Comparison of ENCODE assay signal across 11 cellular contexts in genomic region chr1:58618303-58618702, GRCh38. TPM values are rescaled to one million over a fixed set of nuclear protein-coding genes. Genes with fewer than 3 reads are reported as not detected.
DNase-seq lines count a peak whose midpoint lies in the region; ATAC-seq, FAIRE-seq and TF ChIP-seq lines count a peak whose summit lies in the region.
"Had no signal": no experiment of that assay in that cellular context is flagged by ENCODE, and none has a peak within 500 bp of the region (broad histone marks: within the 10 kb centered on the region; RNA-seq: fewer than 3 reads in every experiment).

No MANE protein-coding gene starts in this region.

- H3K36me3 Mint-ChIP-seq in activated T-helper 1 cell treated with anti-CD3 and anti-CD28 coated beads, Interleukin-12 subunit alpha, Interleukin-12 subunit beta, Interleukin-2, Interleukin-4 antibody, amounts not matched to agents 30 ng/mL and 10 ng/mL and 1 ng/mL, durations not matched to agents 14 hours and 24 hours and 36 hours (ENCODE audit: low read depth): no peaks in the 10 kb centered on the region
- H3K36me3 Mint-ChIP-seq: naive thymus-derived CD8-positive, alpha-beta T cell; type B pancreatic cell had no signal

- no peaks in the 10 kb centered on the region for H3K36me3 ChIP-seq in GM12878 (ENCODE audit: control insufficient read depth in 2 of 2, insufficient read depth in 2 of 2, low read length in 1 of 2)
- H3K36me3 ChIP-seq in lung (ENCODE audit: control insufficient read depth in 2 of 2, insufficient read depth in 2 of 2, low read length in 2 of 2): no peaks in the 10 kb centered on the region

- SMC1A ChIA-PET in GM12878 (lab: Charles Lee; ENCODE audit: uncharacterized antibody, unreplicated experiment): no interaction called here

- TF ChIP-seq CTCF in AG09319 (IDR thresholded peaks at IDR 0.05; ENCODE audit: low read depth, low read length) (no peak), GM12878 (IDR thresholded peaks at IDR 0.05 in 2 of 3, conservative IDR thresholded peaks at IDR 0.05 in 1 of 3; ENCODE audit: control insufficient read depth in 2 of 3, extremely low read depth in 1 of 3, insufficient read depth in 1 of 3, low read depth in 3 of 3, low read length in 3 of 3) (no peak), lung (IDR thresholded peaks at IDR 0.05; ENCODE audit: control extremely low read depth, extremely low read depth) (no peak)

- no TSS peak for BruUV-seq in GM12878 (replicated peaks; lab: Mats Ljungman, UMichigan)

- RAD21 ChIA-PET in GM12878 (lab: Charles Lee; ENCODE audit: unreplicated experiment): no interaction called here

- H3K27ac ChIP-seq in GM12878 (ENCODE audit: control insufficient read depth, insufficient read depth) (no peak overlapping the region), lung (ENCODE audit: low read depth in 1 of 2, low read length in 1 of 2) (peak overlapping the region in 1 of 2 donors; percentile 73)

- ATAC-seq in GM12878: peak; percentile 55
- peak; percentile 70 for ATAC-seq in lung (ENCODE audit: insufficient read depth, low FRiP score)
- ATAC-seq in HG03571 (IDR thresholded peaks at IDR 0.05; ENCODE audit: unreplicated experiment): no peak
- ATAC-seq in GM18519 (IDR thresholded peaks at IDR 0.05; ENCODE audit: low FRiP score, unreplicated experiment): no peak
- ATAC-seq: naive thymus-derived CD8-positive, alpha-beta T cell had no signal

- H3K27me3 ChIP-seq in GM12878 (replicated peaks in 1 of 2; ENCODE audit: control insufficient read depth in 2 of 2, insufficient read depth in 2 of 2, low read length in 1 of 2): no peaks in the 10 kb centered on the region
- no peaks in the 10 kb centered on the region for H3K27me3 ChIP-seq in lung (ENCODE audit: control insufficient read depth, insufficient read depth)

- DNase-seq in AG09319 (ENCODE audit: extremely low read depth, low read depth): peak; percentile 73
- peak; percentile 72 for DNase-seq in HS-27A (ENCODE audit: low read depth)
- DNase-seq in GM12878 (ENCODE audit: low read depth, low spot score): no peak
- DNase-seq in lung (ENCODE audit: low spot score): peak; percentile 46
- no peak for DNase-seq in activated T-helper 1 cell treated with anti-CD3 and anti-CD28 coated beads, Interleukin-12 subunit alpha, Interleukin-12 subunit beta, Interleukin-2, Interleukin-4 antibody, amounts not matched to agents 30 ng/mL and 10 ng/mL and 1 ng/mL, durations not matched to agents 14 hours and 24 hours and 36 hours (ENCODE audit: low spot score)
- no peak for DNase-seq in activated effector memory CD4-positive, alpha-beta T cell treated with Interleukin-2 at 50 U/mL for 16 hours
- DNase-seq: naive thymus-derived CD8-positive, alpha-beta T cell; NCI-H2081 had no signal

- no peak overlapping the region for H3K27ac Mint-ChIP-seq in activated T-helper 1 cell treated with anti-CD3 and anti-CD28 coated beads, Interleukin-12 subunit alpha, Interleukin-12 subunit beta, Interleukin-2, Interleukin-4 antibody, amounts not matched to agents 30 ng/mL and 10 ng/mL and 1 ng/mL, durations not matched to agents 14 hours and 24 hours and 36 hours
- H3K27ac Mint-ChIP-seq: type B pancreatic cell had no signal

- in situ Hi-C loops in GM12878 (cut with MboI): no loop called here

- H2AFZ ChIP-seq in GM12878 (ENCODE audit: control insufficient read depth, low read depth, low read length): no peak overlapping the region

- TF ChIP-seq RAD21 in GM12878 (IDR thresholded peaks at IDR 0.05; ENCODE audit: insufficient read depth, low read depth, low read length): no peak

- WGBS in GM12878 (ENCODE audit: insufficient coverage, insufficient replicate concordance, low lambda C conversion rate, missing lambda C conversion rate): 29% methylated on average over 2 of the region's 2 CpGs
- WGBS in lung, 2 donors: 15 to 17% methylated on average over 2 of the region's 2 CpGs

- H3K9me3 ChIP-seq in GM12878 (replicated peaks; ENCODE audit: control insufficient read depth, insufficient read depth, low read length) (no peaks in the 10 kb centered on the region), lung (ENCODE audit: control insufficient read depth in 2 of 2, insufficient read depth in 1 of 2, low read length in 1 of 2) (no peaks in the 10 kb centered on the region)

- POLR2A ChIA-PET in GM12878 (lab: Charles Lee): no interaction called here

- FAIRE-seq in GM12878 (lab: Jason Lieb, UNC): no peak

- no peak overlapping the region for H3K4me3 Mint-ChIP-seq in activated T-helper 1 cell treated with anti-CD3 and anti-CD28 coated beads, Interleukin-12 subunit alpha, Interleukin-12 subunit beta, Interleukin-2, Interleukin-4 antibody, amounts not matched to agents 30 ng/mL and 10 ng/mL and 1 ng/mL, durations not matched to agents 14 hours and 24 hours and 36 hours
- H3K4me3 Mint-ChIP-seq: naive thymus-derived CD8-positive, alpha-beta T cell; type B pancreatic cell had no signal

- H3K4me1 ChIP-seq in GM12878 (ENCODE audit: control insufficient read depth, insufficient read depth, low read length): no peaks in the 10 kb centered on the region
- peaks cover 0 to 10% of the 10 kb centered on the region in 2 donors for H3K4me1 ChIP-seq in lung (ENCODE audit: control insufficient read depth in 2 of 2, insufficient read depth in 2 of 2, low read length in 2 of 2)

- H3K4me2 ChIP-seq in GM12878 (ENCODE audit: control insufficient read depth, insufficient read depth): no peak overlapping the region

- TF ChIP-seq POLR2A in GM12878 (IDR thresholded peaks at IDR 0.05; ENCODE audit: low read depth, low read length): no peak

- no peaks in the 10 kb centered on the region for H3K79me2 ChIP-seq in GM12878 (ENCODE audit: control insufficient read depth, insufficient read depth, low read length)

- intact Hi-C loops in GM12878 (cut with micrococcal nuclease; ENCODE audit: unreplicated experiment): no loop called here
- intact Hi-C loops in activated T-helper 1 cell treated with anti-CD3 and anti-CD28 coated beads, Interleukin-12 subunit alpha, Interleukin-12 subunit beta, Interleukin-2, Interleukin-4 antibody, amounts not matched to agents 30 ng/mL and 10 ng/mL and 1 ng/mL, durations not matched to agents 14 hours and 24 hours and 36 hours (cut with micrococcal nuclease): no loop called here

- H3K4me3 ChIP-seq in GM12878 (no peak overlapping the region), lung (no peak overlapping the region)

- no peaks in the 10 kb centered on the region for H3K9me3 Mint-ChIP-seq in activated T-helper 1 cell treated with anti-CD3 and anti-CD28 coated beads, Interleukin-12 subunit alpha, Interleukin-12 subunit beta, Interleukin-2, Interleukin-4 antibody, amounts not matched to agents 30 ng/mL and 10 ng/mL and 1 ng/mL, durations not matched to agents 14 hours and 24 hours and 36 hours
- H3K9me3 Mint-ChIP-seq: naive thymus-derived CD8-positive, alpha-beta T cell had no signal

- no peak overlapping the region for H3K9ac ChIP-seq in GM12878 (ENCODE audit: control insufficient read depth, insufficient read depth, low read length)

- H4K20me1 ChIP-seq in GM12878 (ENCODE audit: control insufficient read depth, insufficient read depth): no peaks in the 10 kb centered on the region

- no peak for TF ChIP-seq EP300 in GM12878 (IDR thresholded peaks at IDR 0.05; ENCODE audit: borderline replicate concordance in 1 of 2, control insufficient read depth in 1 of 2, low read depth in 2 of 2, low read length in 2 of 2)

- H3K4me1 Mint-ChIP-seq in activated T-helper 1 cell treated with anti-CD3 and anti-CD28 coated beads, Interleukin-12 subunit alpha, Interleukin-12 subunit beta, Interleukin-2, Interleukin-4 antibody, amounts not matched to agents 30 ng/mL and 10 ng/mL and 1 ng/mL, durations not matched to agents 14 hours and 24 hours and 36 hours (ENCODE audit: low read depth): peaks cover 7% of the 10 kb centered on the region

- CTCF ChIA-PET in GM12878 (lab: Yijun Ruan, JAX): interaction anchor here (1.3 kb wide), 1 partner anchor 103 kb away, joined by 7 read pairs; no protein-coding TSS in a partner anchor

- peaks cover 17% of the 10 kb centered on the region for H3K27me3 Mint-ChIP-seq in activated T-helper 1 cell treated with anti-CD3 and anti-CD28 coated beads, Interleukin-12 subunit alpha, Interleukin-12 subunit beta, Interleukin-2, Interleukin-4 antibody, amounts not matched to agents 30 ng/mL and 10 ng/mL and 1 ng/mL, durations not matched to agents 14 hours and 24 hours and 36 hours (ENCODE audit: insufficient read depth)
- H3K27me3 Mint-ChIP-seq: type B pancreatic cell had no signal

TF ChIP-seq in GM12878, 131 proteins besides CTCF, POLR2A, EP300 and RAD21:
- TF ChIP-seq ETV6 (conservative IDR thresholded peaks at IDR 0.05 in 1 of 2, IDR thresholded peaks at IDR 0.05 in 1 of 2; ENCODE audit: borderline replicate concordance in 1 of 2, low read depth in 1 of 2) (0 out of 4 replicates have a peak, but pooled peaks of 1 of the 2 experiments have one; percentile 36), EED (IDR thresholded peaks at IDR 0.05; ENCODE audit: low read depth) (peak; percentile 72), JUND (IDR thresholded peaks at IDR 0.05; ENCODE audit: low read depth, low read length) (no peak)

RNA-seq across cellular contexts. Expression of gene TACSTD2, which starts 41.3 kb away (rescaled TPM):
- 1.8 and 3.0 TPM in 2 replicates for total RNA-seq in GM12878 (2013; cell fraction: nucleolus; rRNA removed)
- total RNA-seq in GM12878 (2014; rRNA removed) (4.1 and 4.3 TPM in 2 replicates), GM12878 (2014; rRNA removed; fragmentation: Illumina TruSeq; extraction: Trizol) (2.7 and 3.2 TPM in 2 replicates), GM12878 (2021) (5.1 and 6.7 TPM in 2 replicates), lung (100 to 1,000 TPM in 1 of 2 donors, 10 to 100 TPM in 1; 55.5 to 187 TPM)
- polyA plus RNA-seq in GM12878 (2011; ENCODE audit: low read depth): 0.93 TPM
- polyA plus RNA-seq in GM12878 (2011; rRNA removed) (0.32 and 0.65 TPM in 2 replicates), GM12878 (2014; fragmentation: Illumina TruSeq; extraction: Trizol) (3.0 and 4.4 TPM in 2 replicates), GM12878 (2014; fragmentation: Nextera tagmentation; extraction: Ambion mirVana) (1 to 10 TPM in 1 of 2 experiments, under 1 TPM in 1; 0.56 to 2.0 TPM), GM12878 (2014; rRNA removed) (6.7 and 7.1 TPM in 2 replicates), GM12878 (2016; fragmentation: Nextera tagmentation; extraction: Ambion mirVana) (1 to 10 TPM; 7.5 to 9.4 TPM), lung (100 to 1,000 TPM; 140 to 204 TPM)
- 0.18 and 0.57 TPM in 2 replicates for polyA plus RNA-seq in GM12878 (2011; cell fraction: cytosol; rRNA removed)
- 1.6 and 3.2 TPM in 2 replicates for polyA plus RNA-seq in GM12878 (2011; cell fraction: nucleus; rRNA removed)
- 1.4 and 1.7 TPM in 2 replicates for polyA plus RNA-seq in GM12878 (2012)
- polyA minus RNA-seq in GM12878 (2011; rRNA and poly(A)+ RNA removed): 0.05 TPM in 1 of 2 replicates, not detected in the other
- 0.42 TPM in 1 of 2 replicates, not detected in the other for polyA minus RNA-seq in GM12878 (2011; cell fraction: cytosol; rRNA and poly(A)+ RNA removed)
- 0.24 and 0.77 TPM in 2 replicates for polyA minus RNA-seq in GM12878 (2011; cell fraction: nucleus; rRNA and poly(A)+ RNA removed)
- total RNA-seq in activated T-helper 1 cell treated with anti-CD3 and anti-CD28 coated beads, Interleukin-12 subunit alpha, Interleukin-12 subunit beta, Interleukin-2, Interleukin-4 antibody, amounts not matched to agents 30 ng/mL and 10 ng/mL and 1 ng/mL, durations not matched to agents 14 hours and 24 hours and 36 hours: not detected in 2 replicates
- total RNA-seq: naive thymus-derived CD8-positive, alpha-beta T cell had no signal
- polyA plus RNA-seq: naive thymus-derived CD8-positive, alpha-beta T cell had no signal

Comparison
In these comparisons a context has a peak if more than half of its experiments do, and no peak if none do; other contexts are left out.
1. DNase-seq: peak in AG09319 (single experiment), HS-27A (single experiment) and lung (single experiment); none in GM12878 (single experiment), activated T-helper 1 cell treated with anti-CD3 and anti-CD28 coated beads, Interleukin-12 subunit alpha, Interleukin-12 subunit beta, Interleukin-2, Interleukin-4 antibody, amounts not matched to agents 30 ng/mL and 10 ng/mL and 1 ng/mL, durations not matched to agents 14 hours and 24 hours and 36 hours (single experiment) and activated effector memory CD4-positive, alpha-beta T cell treated with Interleukin-2 at 50 U/mL for 16 hours (single experiment).
2. ATAC-seq: peak in GM12878 (single experiment) and lung (single experiment); none in HG03571 (single experiment) and GM18519 (single experiment).
3. RNA of gene TACSTD2, which starts 41.3 kb away (total RNA-seq): 55.5 to 187 TPM in lung; 1.8 to 6.7 TPM in GM12878 and not detected in activated T-helper 1 cell treated with anti-CD3 and anti-CD28 coated beads, Interleukin-12 subunit alpha, Interleukin-12 subunit beta, Interleukin-2, Interleukin-4 antibody, amounts not matched to agents 30 ng/mL and 10 ng/mL and 1 ng/mL, durations not matched to agents 14 hours and 24 hours and 36 hours; every median in the first group is over 4 times any median in the second.